ENCODE assay signal across 8 cellular contexts in the genomic region with DNA sequence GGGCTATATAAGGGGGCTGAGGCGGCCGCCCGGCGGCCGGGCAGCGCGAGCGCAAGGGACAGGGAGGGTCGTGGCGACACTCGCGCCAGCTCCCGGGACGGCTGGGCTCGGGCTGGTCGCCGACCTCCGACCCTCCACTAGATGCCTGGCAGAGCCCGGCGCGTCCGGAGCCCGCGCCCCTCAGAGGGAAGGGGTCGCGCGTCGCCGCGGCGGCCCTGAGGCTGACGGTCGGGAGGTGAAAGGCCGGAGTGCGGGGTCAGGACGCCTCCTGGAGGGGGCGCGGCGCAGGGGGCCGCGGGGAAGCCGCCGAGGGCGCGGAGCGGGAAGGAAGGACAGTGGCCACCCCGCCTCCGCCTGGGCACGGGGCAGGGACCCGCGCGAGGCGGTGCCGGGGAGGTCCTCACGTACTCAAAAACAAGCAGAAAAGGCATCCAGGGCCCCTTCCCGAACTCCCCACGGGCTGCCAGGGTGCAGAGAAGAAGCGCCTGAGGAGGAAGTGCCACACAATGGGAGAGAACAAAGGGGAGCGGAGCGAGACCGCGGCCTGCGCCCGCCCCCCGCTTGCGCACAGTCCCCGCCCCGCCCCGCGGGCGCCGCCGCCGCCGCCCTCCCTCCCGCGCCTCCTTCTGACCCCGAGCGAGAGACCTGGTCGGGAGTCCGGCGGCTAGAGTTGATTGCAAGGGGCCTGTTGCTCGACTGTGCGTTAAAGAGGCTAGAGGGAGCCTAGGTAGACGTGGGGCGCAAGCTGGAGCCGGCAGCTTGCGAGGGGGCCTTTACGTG. TPM values are rescaled to one million over a fixed set of nuclear protein-coding genes. Genes with fewer than 3 reads are reported as not detected.
DNase-seq lines count a peak whose midpoint lies in the region; FAIRE-seq and TF ChIP-seq lines count a peak whose summit lies in the region.

No MANE protein-coding gene starts in this region.

- H3K4me3 Mint-ChIP-seq in T-helper 2 cell treated with Interferon-gamma antibody and Interleukin-4, amounts not matched to agents 5 μg/mL and 100 μg/mL, for 36 hours: peak overlapping the region; percentile 97

- peak overlapping the region; percentile 100 for H3K27ac ChIP-seq in hepatocyte

- no peaks in the 10 kb centered on the region for H3K27me3 Mint-ChIP-seq in T-helper 2 cell treated with Interferon-gamma antibody and Interleukin-4, amounts not matched to agents 5 μg/mL and 100 μg/mL, for 36 hours (ENCODE audit: low read depth)

- peak; percentile 95 for TF ChIP-seq POLR2A in GM12891 (IDR thresholded peaks at IDR 0.05; ENCODE audit: low read depth, low read length)

- H3K36me3 Mint-ChIP-seq in T-helper 2 cell treated with Interferon-gamma antibody and Interleukin-4, amounts not matched to agents 5 μg/mL and 100 μg/mL, for 36 hours (ENCODE audit: low read depth): peaks cover 8% of the 10 kb centered on the region

- H3K9me3 Mint-ChIP-seq in T-helper 2 cell treated with Interferon-gamma antibody and Interleukin-4, amounts not matched to agents 5 μg/mL and 100 μg/mL, for 36 hours: no peaks in the 10 kb centered on the region

- no peaks in the 10 kb centered on the region for H3K9me2 ChIP-seq in hepatocyte (replicated peaks; ENCODE audit: insufficient read depth)

- in situ Hi-C loops in astrocyte of the cerebellum (cut with HindIII; ENCODE audit: low sequenced_read_pairs): loop anchor here (5.0 kb wide), 1 partner anchor 61 kb away; no protein-coding TSS in a partner anchor

- no peaks in the 10 kb centered on the region for H4K20me1 ChIP-seq in hepatocyte (ENCODE audit: insufficient read depth, poor library complexity, severe bottlenecking)

- FAIRE-seq in GM12891 (lab: Jason Lieb, UNC): peak; percentile 16
- no peak for FAIRE-seq in D721Med (lab: Jason Lieb, UNC)

- H3K4me1 ChIP-seq in hepatocyte (ENCODE audit: insufficient read depth): peaks cover 20% of the 10 kb centered on the region

- H3K4me3 ChIP-seq in HFF-Myc (replicated peaks; ENCODE audit: low read depth, low read length): peak overlapping the region; percentile 82
- peak overlapping the region; percentile 83 for H3K4me3 ChIP-seq in astrocyte of the cerebellum (ENCODE audit: low read depth, low read length)
- peak overlapping the region; percentile 59 for H3K4me3 ChIP-seq in hepatocyte

- H3K27ac Mint-ChIP-seq in T-helper 2 cell treated with Interferon-gamma antibody and Interleukin-4, amounts not matched to agents 5 μg/mL and 100 μg/mL, for 36 hours: peak overlapping the region; percentile 96

- WGBS in hepatocyte (ENCODE audit: low lambda C conversion rate, missing lambda C conversion rate): 1% methylated on average over 38 of the region's 89 CpGs

- DNase-seq in GM12891 (ENCODE audit: insufficient read length, low spot score): peak; percentile 43
- DNase-seq in HFF-Myc (ENCODE audit: extremely low read depth, low read depth): no peak
- peak; percentile 53 for DNase-seq in MV-4-11 (lab: John Stamatoyannopoulos, UW)
- DNase-seq in T-helper 2 cell treated with Interferon-gamma antibody and Interleukin-4, amounts not matched to agents 5 μg/mL and 100 μg/mL, for 36 hours (ENCODE audit: low spot score): peak; percentile 53
- peak; percentile 62 for DNase-seq in astrocyte of the cerebellum (ENCODE audit: low read depth)
- peak; percentile 88 for DNase-seq in hepatocyte (ENCODE audit: low spot score)
- DNase-seq in renal cortical epithelial cell (ENCODE audit: low read depth): peak; percentile 60
- no peak for DNase-seq in D721Med (ENCODE audit: insufficient read length, low spot score)

- H3K36me3 ChIP-seq in hepatocyte (replicated peaks; ENCODE audit: insufficient read depth, low read depth): no peaks in the 10 kb centered on the region

- H3K4me1 Mint-ChIP-seq in T-helper 2 cell treated with Interferon-gamma antibody and Interleukin-4, amounts not matched to agents 5 μg/mL and 100 μg/mL, for 36 hours (ENCODE audit: low read depth): peaks cover 28% of the 10 kb centered on the region

- peak overlapping the region; percentile 11 for H2AFZ ChIP-seq in hepatocyte

- H3K27me3 ChIP-seq in hepatocyte: no peaks in the 10 kb centered on the region

- TF ChIP-seq CTCF in HFF-Myc (IDR thresholded peaks at IDR 0.05; ENCODE audit: low read depth, low read length, missing control alignments) (no peak), astrocyte of the cerebellum (IDR thresholded peaks at IDR 0.05; ENCODE audit: low read depth, low read length, missing control alignments) (peak; percentile 25), hepatocyte (IDR thresholded peaks at IDR 0.05; ENCODE audit: poor library complexity) (peak; percentile 26), D721Med (IDR thresholded peaks at IDR 0.05; ENCODE audit: insufficient read depth, missing control alignments) (no peak)

- peaks cover 27% of the 10 kb centered on the region for H3K79me2 ChIP-seq in hepatocyte

- peak overlapping the region; percentile 79 for H3K4me2 ChIP-seq in hepatocyte

- no peaks in the 10 kb centered on the region for H3K9me3 ChIP-seq in hepatocyte (ENCODE audit: low read depth)

TF ChIP-seq in GM12891, 5 proteins besides CTCF, POLR2A, EP300 and RAD21:
- TF ChIP-seq TAF1 (IDR thresholded peaks at IDR 0.05; ENCODE audit: low read depth, low read length) (peak; percentile 82), PAX5 (IDR thresholded peaks at IDR 0.05; ENCODE audit: insufficient read depth, low read length, severe bottlenecking) (peak; percentile 25), POU2F2 (IDR thresholded peaks at IDR 0.05; ENCODE audit: low read depth, low read length) (peak; percentile 85), POLR2AphosphoS5 (IDR thresholded peaks at IDR 0.05; ENCODE audit: low read depth, low read length) (peak; percentile 93), SPI1 (IDR thresholded peaks at IDR 0.05; ENCODE audit: low read depth, low read length) (peak; percentile 78)
TF ChIP-seq in GM12891: peak in this region for 5.

RNA-seq across cellular contexts. Expression of a gene that starts 0.8 kb away (rescaled TPM):
- 6.7 TPM for polyA plus RNA-seq in GM12891 (2012; ENCODE audit: low read depth, missing spikeins)
- total RNA-seq in hepatocyte (6.3 and 18.6 TPM in 2 replicates), renal cortical epithelial cell (16.8 and 31.5 TPM in 2 replicates)
- polyA plus RNA-seq in hepatocyte: 7.9 and 8.4 TPM in 2 replicates

Comparison
In these comparisons a context has a peak if more than half of its experiments do, and no peak if none do; other contexts are left out.
1. DNase-seq: peak in GM12891 (single experiment), MV-4-11 (single experiment), T-helper 2 cell treated with Interferon-gamma antibody and Interleukin-4, amounts not matched to agents 5 μg/mL and 100 μg/mL, for 36 hours (single experiment), astrocyte of the cerebellum (single experiment), hepatocyte (single experiment) and renal cortical epithelial cell (single experiment); none in HFF-Myc (single experiment) and D721Med (single experiment).
2. CTCF ChIP-seq: peak in astrocyte of the cerebellum (single experiment) and hepatocyte (single experiment); none in HFF-Myc (single experiment) and D721Med (single experiment).
3. Peak in every context shown above with its lines, with median percentiles within 50 percentile points of each other: H3K4me3 ChIP-seq.